Comparison of ENCODE assay signal across 9 cellular contexts in genomic region chr11:74611369-74611861, GRCh38. TPM values are rescaled to one million over a fixed set of nuclear protein-coding genes. Genes with fewer than 3 reads are reported as not detected.
DNase-seq lines count a peak whose midpoint lies in the region; ATAC-seq, FAIRE-seq and TF ChIP-seq lines count a peak whose summit lies in the region.
"Had no signal": no experiment of that assay in that cellular context is flagged by ENCODE, and none has a peak within 500 bp of the region (broad histone marks: within the 10 kb centered on the region; RNA-seq: fewer than 3 reads in every experiment).

No MANE protein-coding gene starts in this region.

- H3K4me3 ChIP-seq in A549 (no peak overlapping the region), right atrium auricular region (no peak overlapping the region)

- peak; percentile 69 to 78 for ATAC-seq in A549
- no peak for ATAC-seq in HG03469 (IDR thresholded peaks at IDR 0.05; ENCODE audit: unreplicated experiment)

- peak overlapping the region; percentile 27; the same call in 2 of the 3 replicates for H3K4me2 ChIP-seq in A549

- H3K4me1 ChIP-seq in A549: peaks cover 22% of the 10 kb centered on the region
- H3K4me1 ChIP-seq in right atrium auricular region: peaks cover 0 to 7% of the 10 kb centered on the region in 2 donors

- peak; percentile 53 to 67 for TF ChIP-seq RAD21 in A549 (conservative IDR thresholded peaks at IDR 0.05 in 1 of 2, IDR thresholded peaks at IDR 0.05 in 1 of 2)

- no peaks in the 10 kb centered on the region for H3K27me3 ChIP-seq in right atrium auricular region

- no peaks in the 10 kb centered on the region for H3K9me3 ChIP-seq in A549
- no peaks in the 10 kb centered on the region for H3K9me3 ChIP-seq in right atrium auricular region

- peak overlapping the region; percentile 66 to 79 for H3K27ac ChIP-seq in A549
- peak overlapping the region in 1 of 2 donors; percentile 50 for H3K27ac ChIP-seq in right atrium auricular region

- H3K36me3 ChIP-seq in right atrium auricular region: peaks cover 16% of the 10 kb centered on the region

- WGBS in A549 (ENCODE audit: missing lambda C conversion rate): 65% methylated on average over 2 of the region's 2 CpGs

- TF ChIP-seq CTCF in A549 (IDR thresholded peaks at IDR 0.05): peak; percentile 65
- TF ChIP-seq CTCF in right atrium auricular region (IDR thresholded peaks at IDR 0.05): peak; percentile 35 to 52

- POLR2A ChIA-PET in A549 (lab: Yijun Ruan, JAX): no interaction called here

- FAIRE-seq in A549 (lab: Jason Lieb, UNC) (peak; percentile 89), TTC549 (lab: Jason Lieb, UNC) (peak; percentile 66)

- DNase-seq in A549 (ENCODE audit: low read depth in 1 of 2, low spot score in 1 of 2) (peak; percentile 18 to 82), H4 (ENCODE audit: low spot score) (peak; percentile 81), right atrium auricular region (ENCODE audit: low spot score) (no peak), superior temporal gyrus (ENCODE audit: extremely low spot score) (peak; percentile 50), HuH-7 (ENCODE audit: low spot score) (no peak), NCI-H1436 treated with DMSO at 0.1 percent for 48 hours (lab: John Stamatoyannopoulos, UW) (no peak)
- DNase-seq: activated naive CD8-positive, alpha-beta T cell treated with anti-CD3 and anti-CD28 coated beads, Interleukin-2, amount 10 ng/mL, durations not matched to agents 7 days and 5 days had no signal

- TF ChIP-seq POLR2A in A549 (IDR thresholded peaks at IDR 0.05; ENCODE audit: low read length): no peak

- TF ChIP-seq EP300 in A549 (IDR thresholded peaks at IDR 0.05): no peak

- CTCF ChIA-PET in A549 (lab: Yijun Ruan, JAX): interaction anchor here (0.7 to 4.3 kb wide), 24 partner anchors 9 to 136 kb away, joined by 3 to 47 read pairs (median 4); partner anchors contain the start of gene POLD3

TF ChIP-seq in A549, 52 proteins besides CTCF, POLR2A, EP300 and RAD21:
- TF ChIP-seq BHLHE40 (IDR thresholded peaks at IDR 0.05; ENCODE audit: low read depth, low read length) (no peak), CHD2 (IDR thresholded peaks at IDR 0.05; ENCODE audit: low read length, partially characterized antibody) (no peak), RFX5 (IDR thresholded peaks at IDR 0.05) (no peak), RCOR1 (IDR thresholded peaks at IDR 0.05; ENCODE audit: low read depth, low read length) (no peak), MAX (IDR thresholded peaks at IDR 0.05) (no peak), HOXB5 (CRISPR knock-in tag; IDR thresholded peaks at IDR 0.05) (0 out of 2 replicates have a peak, but pooled peaks have one; percentile 19), JUNB (IDR thresholded peaks at IDR 0.05) (no peak), NFE2L2 (conservative IDR thresholded peaks at IDR 0.05; ENCODE audit: low read length) (0 out of 2 replicates have a peak, but pooled peaks have one; percentile 39), SMC3 (IDR thresholded peaks at IDR 0.05) (peak; percentile 78), EHF (CRISPR knock-in tag; IDR thresholded peaks at IDR 0.05) (no peak), NPAS2 (CRISPR knock-in tag; IDR thresholded peaks at IDR 0.05; ENCODE audit: borderline replicate concordance) (no peak), CBX8 (IDR thresholded peaks at IDR 0.05) (no peak), KDM5A (IDR thresholded peaks at IDR 0.05) (no peak), HOXB13 (CRISPR knock-in tag; IDR thresholded peaks at IDR 0.05; ENCODE audit: low read depth) (no peak), BCL3 (IDR thresholded peaks at IDR 0.05) (no peak), REST (IDR thresholded peaks at IDR 0.05) (no peak), ZC3H11A (IDR thresholded peaks at IDR 0.05) (no peak), EHMT2 (IDR thresholded peaks at IDR 0.05; ENCODE audit: low read depth) (no peak), MAFK (IDR thresholded peaks at IDR 0.05; ENCODE audit: partially characterized antibody) (peak; percentile 77)

RNA-seq across cellular contexts. Expression of gene POLD3, which starts 19.0 kb away (rescaled TPM):
- 36.3 and 37.9 TPM in 2 replicates for polyA plus RNA-seq in A549 (2011; rRNA removed)
- polyA plus RNA-seq in A549 (2012; cell fraction: cytosol; rRNA removed): 14.2 and 16.2 TPM in 2 replicates
- polyA plus RNA-seq in A549 (2012; cell fraction: nucleus; rRNA removed): 9.2 and 9.8 TPM in 2 replicates
- polyA plus RNA-seq in A549 (2017; fragmentation: RNase III; extraction: RNeasy Plus Mini Kit Qiagen cat#74134 plus additional on column Dnase treatment): 20.7 to 22.1 TPM (median 21.7 TPM) in 3 replicates
- polyA minus RNA-seq in A549 (2011; rRNA and poly(A)+ RNA removed): 31.0 and 43.6 TPM in 2 replicates
- total RNA-seq in H4 (2014; rRNA removed; shearing (Covaris generic)): 18.7 and 20.3 TPM in 2 replicates
- 1 to 10 TPM; 4.6 to 7.0 TPM for total RNA-seq in right atrium auricular region

Comparison
In these comparisons a context has a peak if more than half of its experiments do, and no peak if none do; other contexts are left out.
1. DNase-seq: peak in A549 (2 of 2), H4 (single experiment) and superior temporal gyrus (single experiment); none in right atrium auricular region (single experiment), HuH-7 (single experiment) and NCI-H1436 treated with DMSO at 0.1 percent for 48 hours (single experiment).